Comparison of ENCODE assay signal across 1 cellular context in the genomic region with DNA sequence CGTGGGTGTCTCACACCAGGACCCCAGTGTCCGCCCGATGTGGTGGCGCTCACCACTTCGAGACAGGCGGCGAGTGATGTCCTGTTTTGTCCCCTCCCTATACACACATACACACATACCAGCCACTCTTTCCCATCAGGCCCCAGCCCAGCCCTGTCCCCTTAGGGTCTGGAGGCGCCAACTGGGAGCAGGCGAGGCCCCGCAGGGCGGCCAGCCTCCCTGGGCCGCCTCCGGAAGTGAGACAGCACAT.
TF ChIP-seq lines count a peak whose summit lies in the region.

No MANE protein-coding gene starts in this region.

TF ChIP-seq in K562, 482 proteins besides CTCF, POLR2A, EP300 and RAD21 (continued from another document and continues in another):
- TF ChIP-seq, protein P1, sequence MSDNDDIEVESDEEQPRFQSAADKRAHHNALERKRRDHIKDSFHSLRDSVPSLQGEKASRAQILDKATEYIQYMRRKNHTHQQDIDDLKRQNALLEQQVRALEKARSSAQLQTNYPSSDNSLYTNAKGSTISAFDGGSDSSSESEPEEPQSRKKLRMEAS (CRISPR knock-in tag; IDR thresholded peaks at IDR 0.05): peak; percentile 44
- TF ChIP-seq FOSL1 (tag; conservative IDR thresholded peaks at IDR 0.05): no peak
- TF ChIP-seq, protein P2, sequence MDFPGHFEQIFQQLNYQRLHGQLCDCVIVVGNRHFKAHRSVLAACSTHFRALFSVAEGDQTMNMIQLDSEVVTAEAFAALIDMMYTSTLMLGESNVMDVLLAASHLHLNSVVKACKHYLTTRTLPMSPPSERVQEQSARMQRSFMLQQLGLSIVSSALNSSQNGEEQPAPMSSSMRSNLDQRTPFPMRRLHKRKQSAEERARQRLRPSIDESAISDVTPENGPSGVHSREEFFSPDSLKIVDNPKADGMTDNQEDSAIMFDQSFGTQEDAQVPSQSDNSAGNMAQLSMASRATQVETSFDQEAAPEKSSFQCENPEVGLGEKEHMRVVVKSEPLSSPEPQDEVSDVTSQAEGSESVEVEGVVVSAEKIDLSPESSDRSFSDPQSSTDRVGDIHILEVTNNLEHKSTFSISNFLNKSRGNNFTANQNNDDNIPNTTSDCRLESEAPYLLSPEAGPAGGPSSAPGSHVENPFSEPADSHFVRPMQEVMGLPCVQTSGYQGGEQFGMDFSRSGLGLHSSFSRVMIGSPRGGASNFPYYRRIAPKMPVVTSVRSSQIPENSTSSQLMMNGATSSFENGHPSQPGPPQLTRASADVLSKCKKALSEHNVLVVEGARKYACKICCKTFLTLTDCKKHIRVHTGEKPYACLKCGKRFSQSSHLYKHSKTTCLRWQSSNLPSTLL (IDR thresholded peaks at IDR 0.05): no peak
- TF ChIP-seq ZNF354B (CRISPR knock-in tag; IDR thresholded peaks at IDR 0.05): no peak
- TF ChIP-seq CAMTA2 (CRISPR knock-in tag; conservative IDR thresholded peaks at IDR 0.05): no peak
- TF ChIP-seq ATF1 (CRISPR knock-in tag; IDR thresholded peaks at IDR 0.05): no peak
- TF ChIP-seq ATF1 (tag; IDR thresholded peaks at IDR 0.05): peak; percentile 53
- TF ChIP-seq, protein P3, sequence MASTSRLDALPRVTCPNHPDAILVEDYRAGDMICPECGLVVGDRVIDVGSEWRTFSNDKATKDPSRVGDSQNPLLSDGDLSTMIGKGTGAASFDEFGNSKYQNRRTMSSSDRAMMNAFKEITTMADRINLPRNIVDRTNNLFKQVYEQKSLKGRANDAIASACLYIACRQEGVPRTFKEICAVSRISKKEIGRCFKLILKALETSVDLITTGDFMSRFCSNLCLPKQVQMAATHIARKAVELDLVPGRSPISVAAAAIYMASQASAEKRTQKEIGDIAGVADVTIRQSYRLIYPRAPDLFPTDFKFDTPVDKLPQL (IDR thresholded peaks at IDR 0.05; ENCODE audit: extremely low read depth, insufficient read length): no peak
- peak; percentile 96 for TF ChIP-seq ETV1 (tag; conservative IDR thresholded peaks at IDR 0.05; ENCODE audit: low read depth)
- TF ChIP-seq, protein P4, sequence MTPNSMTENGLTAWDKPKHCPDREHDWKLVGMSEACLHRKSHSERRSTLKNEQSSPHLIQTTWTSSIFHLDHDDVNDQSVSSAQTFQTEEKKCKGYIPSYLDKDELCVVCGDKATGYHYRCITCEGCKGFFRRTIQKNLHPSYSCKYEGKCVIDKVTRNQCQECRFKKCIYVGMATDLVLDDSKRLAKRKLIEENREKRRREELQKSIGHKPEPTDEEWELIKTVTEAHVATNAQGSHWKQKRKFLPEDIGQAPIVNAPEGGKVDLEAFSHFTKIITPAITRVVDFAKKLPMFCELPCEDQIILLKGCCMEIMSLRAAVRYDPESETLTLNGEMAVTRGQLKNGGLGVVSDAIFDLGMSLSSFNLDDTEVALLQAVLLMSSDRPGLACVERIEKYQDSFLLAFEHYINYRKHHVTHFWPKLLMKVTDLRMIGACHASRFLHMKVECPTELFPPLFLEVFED (CRISPR knock-in tag; conservative IDR thresholded peaks at IDR 0.05): no peak
- TF ChIP-seq ZFP36 (IDR thresholded peaks at IDR 0.05; ENCODE audit: low read depth, low read length, partially characterized antibody): no peak
- TF ChIP-seq, protein P5, sequence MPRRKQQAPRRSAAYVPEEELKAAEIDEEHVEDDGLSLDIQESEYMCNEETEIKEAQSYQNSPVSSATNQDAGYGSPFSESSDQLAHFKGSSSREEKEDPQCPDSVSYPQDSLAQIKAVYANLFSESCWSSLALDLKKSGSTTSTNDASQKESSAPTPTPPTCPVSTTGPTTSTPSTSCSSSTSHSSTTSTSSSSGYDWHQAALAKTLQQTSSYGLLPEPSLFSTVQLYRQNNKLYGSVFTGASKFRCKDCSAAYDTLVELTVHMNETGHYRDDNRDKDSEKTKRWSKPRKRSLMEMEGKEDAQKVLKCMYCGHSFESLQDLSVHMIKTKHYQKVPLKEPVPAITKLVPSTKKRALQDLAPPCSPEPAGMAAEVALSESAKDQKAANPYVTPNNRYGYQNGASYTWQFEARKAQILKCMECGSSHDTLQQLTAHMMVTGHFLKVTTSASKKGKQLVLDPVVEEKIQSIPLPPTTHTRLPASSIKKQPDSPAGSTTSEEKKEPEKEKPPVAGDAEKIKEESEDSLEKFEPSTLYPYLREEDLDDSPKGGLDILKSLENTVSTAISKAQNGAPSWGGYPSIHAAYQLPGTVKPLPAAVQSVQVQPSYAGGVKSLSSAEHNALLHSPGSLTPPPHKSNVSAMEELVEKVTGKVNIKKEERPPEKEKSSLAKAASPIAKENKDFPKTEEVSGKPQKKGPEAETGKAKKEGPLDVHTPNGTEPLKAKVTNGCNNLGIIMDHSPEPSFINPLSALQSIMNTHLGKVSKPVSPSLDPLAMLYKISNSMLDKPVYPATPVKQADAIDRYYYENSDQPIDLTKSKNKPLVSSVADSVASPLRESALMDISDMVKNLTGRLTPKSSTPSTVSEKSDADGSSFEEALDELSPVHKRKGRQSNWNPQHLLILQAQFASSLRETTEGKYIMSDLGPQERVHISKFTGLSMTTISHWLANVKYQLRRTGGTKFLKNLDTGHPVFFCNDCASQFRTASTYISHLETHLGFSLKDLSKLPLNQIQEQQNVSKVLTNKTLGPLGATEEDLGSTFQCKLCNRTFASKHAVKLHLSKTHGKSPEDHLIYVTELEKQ (CRISPR knock-in tag; IDR thresholded peaks at IDR 0.05): no peak
- no peak for TF ChIP-seq FOXK1 (CRISPR knock-in tag; IDR thresholded peaks at IDR 0.05; ENCODE audit: borderline replicate concordance)
- peak; percentile 83 for TF ChIP-seq GABPB1 (CRISPR knock-in tag; IDR thresholded peaks at IDR 0.05)
- TF ChIP-seq, protein P6, sequence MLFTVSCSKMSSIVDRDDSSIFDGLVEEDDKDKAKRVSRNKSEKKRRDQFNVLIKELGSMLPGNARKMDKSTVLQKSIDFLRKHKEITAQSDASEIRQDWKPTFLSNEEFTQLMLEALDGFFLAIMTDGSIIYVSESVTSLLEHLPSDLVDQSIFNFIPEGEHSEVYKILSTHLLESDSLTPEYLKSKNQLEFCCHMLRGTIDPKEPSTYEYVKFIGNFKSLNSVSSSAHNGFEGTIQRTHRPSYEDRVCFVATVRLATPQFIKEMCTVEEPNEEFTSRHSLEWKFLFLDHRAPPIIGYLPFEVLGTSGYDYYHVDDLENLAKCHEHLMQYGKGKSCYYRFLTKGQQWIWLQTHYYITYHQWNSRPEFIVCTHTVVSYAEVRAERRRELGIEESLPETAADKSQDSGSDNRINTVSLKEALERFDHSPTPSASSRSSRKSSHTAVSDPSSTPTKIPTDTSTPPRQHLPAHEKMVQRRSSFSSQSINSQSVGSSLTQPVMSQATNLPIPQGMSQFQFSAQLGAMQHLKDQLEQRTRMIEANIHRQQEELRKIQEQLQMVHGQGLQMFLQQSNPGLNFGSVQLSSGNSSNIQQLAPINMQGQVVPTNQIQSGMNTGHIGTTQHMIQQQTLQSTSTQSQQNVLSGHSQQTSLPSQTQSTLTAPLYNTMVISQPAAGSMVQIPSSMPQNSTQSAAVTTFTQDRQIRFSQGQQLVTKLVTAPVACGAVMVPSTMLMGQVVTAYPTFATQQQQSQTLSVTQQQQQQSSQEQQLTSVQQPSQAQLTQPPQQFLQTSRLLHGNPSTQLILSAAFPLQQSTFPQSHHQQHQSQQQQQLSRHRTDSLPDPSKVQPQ (CRISPR knock-in tag; IDR thresholded peaks at IDR 0.05; ENCODE audit: borderline replicate concordance): no peak
- TF ChIP-seq ZBTB17 (CRISPR knock-in tag; IDR thresholded peaks at IDR 0.05): no peak
- TF ChIP-seq PTTG1 (tag; IDR thresholded peaks at IDR 0.05; ENCODE audit: low read depth): no peak
- TF ChIP-seq, protein P7, sequence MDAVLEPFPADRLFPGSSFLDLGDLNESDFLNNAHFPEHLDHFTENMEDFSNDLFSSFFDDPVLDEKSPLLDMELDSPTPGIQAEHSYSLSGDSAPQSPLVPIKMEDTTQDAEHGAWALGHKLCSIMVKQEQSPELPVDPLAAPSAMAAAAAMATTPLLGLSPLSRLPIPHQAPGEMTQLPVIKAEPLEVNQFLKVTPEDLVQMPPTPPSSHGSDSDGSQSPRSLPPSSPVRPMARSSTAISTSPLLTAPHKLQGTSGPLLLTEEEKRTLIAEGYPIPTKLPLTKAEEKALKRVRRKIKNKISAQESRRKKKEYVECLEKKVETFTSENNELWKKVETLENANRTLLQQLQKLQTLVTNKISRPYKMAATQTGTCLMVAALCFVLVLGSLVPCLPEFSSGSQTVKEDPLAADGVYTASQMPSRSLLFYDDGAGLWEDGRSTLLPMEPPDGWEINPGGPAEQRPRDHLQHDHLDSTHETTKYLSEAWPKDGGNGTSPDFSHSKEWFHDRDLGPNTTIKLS (IDR thresholded peaks at IDR 0.05; ENCODE audit: borderline replicate concordance, low read depth): peak; percentile 59; the same call in 1 of the 2 replicates
- TF ChIP-seq TBP (optimal IDR thresholded peaks at IDR 0.05; ENCODE audit: low read depth, low read length): no peak
- TF ChIP-seq NCOA2 (IDR thresholded peaks at IDR 0.05; ENCODE audit: partially characterized antibody in 2 of 2): no peak
- peak; percentile 69; the same call in 1 of the 2 replicates for TF ChIP-seq MYC (IDR thresholded peaks at IDR 0.05; ENCODE audit: low read depth, low read length)
- no peak for TF ChIP-seq MYC (CRISPR knock-in tag; IDR thresholded peaks at IDR 0.05; ENCODE audit: borderline replicate concordance, low read depth)
- TF ChIP-seq NCOR1 (IDR thresholded peaks at IDR 0.05): peak; percentile 36; the same call in 1 of the 2 replicates
- no peak; the same call in 1 of the 2 replicates for TF ChIP-seq LCOR (CRISPR knock-in tag; IDR thresholded peaks at IDR 0.05)
- no peak for TF ChIP-seq ZBED1 (IDR thresholded peaks at IDR 0.05)
- TF ChIP-seq POLR2AphosphoS2 (IDR thresholded peaks at IDR 0.05; ENCODE audit: low read length): no peak
- TF ChIP-seq KDM1A (IDR thresholded peaks at IDR 0.05): 0 out of 4 replicates have a peak, but pooled peaks of 1 of the 2 experiments have one; percentile 4
- no peak for TF ChIP-seq HDAC2 (IDR thresholded peaks at IDR 0.05)
- no peak for TF ChIP-seq ZNF696 (CRISPR knock-in tag; conservative IDR thresholded peaks at IDR 0.05)
- TF ChIP-seq NONO (IDR thresholded peaks at IDR 0.05; ENCODE audit: low read depth in 2 of 2, low read length in 1 of 2): peak in 1 of 2 experiments; percentile 81; a peak in 2 of 4 replicates
- TF ChIP-seq, protein P8, sequence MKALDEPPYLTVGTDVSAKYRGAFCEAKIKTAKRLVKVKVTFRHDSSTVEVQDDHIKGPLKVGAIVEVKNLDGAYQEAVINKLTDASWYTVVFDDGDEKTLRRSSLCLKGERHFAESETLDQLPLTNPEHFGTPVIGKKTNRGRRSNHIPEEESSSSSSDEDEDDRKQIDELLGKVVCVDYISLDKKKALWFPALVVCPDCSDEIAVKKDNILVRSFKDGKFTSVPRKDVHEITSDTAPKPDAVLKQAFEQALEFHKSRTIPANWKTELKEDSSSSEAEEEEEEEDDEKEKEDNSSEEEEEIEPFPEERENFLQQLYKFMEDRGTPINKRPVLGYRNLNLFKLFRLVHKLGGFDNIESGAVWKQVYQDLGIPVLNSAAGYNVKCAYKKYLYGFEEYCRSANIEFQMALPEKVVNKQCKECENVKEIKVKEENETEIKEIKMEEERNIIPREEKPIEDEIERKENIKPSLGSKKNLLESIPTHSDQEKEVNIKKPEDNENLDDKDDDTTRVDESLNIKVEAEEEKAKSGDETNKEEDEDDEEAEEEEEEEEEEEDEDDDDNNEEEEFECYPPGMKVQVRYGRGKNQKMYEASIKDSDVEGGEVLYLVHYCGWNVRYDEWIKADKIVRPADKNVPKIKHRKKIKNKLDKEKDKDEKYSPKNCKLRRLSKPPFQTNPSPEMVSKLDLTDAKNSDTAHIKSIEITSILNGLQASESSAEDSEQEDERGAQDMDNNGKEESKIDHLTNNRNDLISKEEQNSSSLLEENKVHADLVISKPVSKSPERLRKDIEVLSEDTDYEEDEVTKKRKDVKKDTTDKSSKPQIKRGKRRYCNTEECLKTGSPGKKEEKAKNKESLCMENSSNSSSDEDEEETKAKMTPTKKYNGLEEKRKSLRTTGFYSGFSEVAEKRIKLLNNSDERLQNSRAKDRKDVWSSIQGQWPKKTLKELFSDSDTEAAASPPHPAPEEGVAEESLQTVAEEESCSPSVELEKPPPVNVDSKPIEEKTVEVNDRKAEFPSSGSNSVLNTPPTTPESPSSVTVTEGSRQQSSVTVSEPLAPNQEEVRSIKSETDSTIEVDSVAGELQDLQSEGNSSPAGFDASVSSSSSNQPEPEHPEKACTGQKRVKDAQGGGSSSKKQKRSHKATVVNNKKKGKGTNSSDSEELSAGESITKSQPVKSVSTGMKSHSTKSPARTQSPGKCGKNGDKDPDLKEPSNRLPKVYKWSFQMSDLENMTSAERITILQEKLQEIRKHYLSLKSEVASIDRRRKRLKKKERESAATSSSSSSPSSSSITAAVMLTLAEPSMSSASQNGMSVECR (CRISPR knock-in tag; IDR thresholded peaks at IDR 0.05): peak; percentile 62; the same call in 1 of the 2 replicates
- no peak for TF ChIP-seq HNRNPLL (IDR thresholded peaks at IDR 0.05; ENCODE audit: low read depth, low read length, poor library complexity, severe bottlenecking)
- TF ChIP-seq, protein P9, sequence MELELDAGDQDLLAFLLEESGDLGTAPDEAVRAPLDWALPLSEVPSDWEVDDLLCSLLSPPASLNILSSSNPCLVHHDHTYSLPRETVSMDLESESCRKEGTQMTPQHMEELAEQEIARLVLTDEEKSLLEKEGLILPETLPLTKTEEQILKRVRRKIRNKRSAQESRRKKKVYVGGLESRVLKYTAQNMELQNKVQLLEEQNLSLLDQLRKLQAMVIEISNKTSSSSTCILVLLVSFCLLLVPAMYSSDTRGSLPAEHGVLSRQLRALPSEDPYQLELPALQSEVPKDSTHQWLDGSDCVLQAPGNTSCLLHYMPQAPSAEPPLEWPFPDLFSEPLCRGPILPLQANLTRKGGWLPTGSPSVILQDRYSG (tag; conservative IDR thresholded peaks at IDR 0.05; ENCODE audit: low read depth): no peak; the same call in 1 of the 2 replicates
- 0 out of 4 replicates have a peak, but pooled peaks of 1 of the 2 experiments have one; percentile 11 for TF ChIP-seq SIN3A (IDR thresholded peaks at IDR 0.05; ENCODE audit: borderline replicate concordance in 2 of 2, control insufficient read depth in 1 of 2, low read depth in 2 of 2, low read length in 2 of 2)
- TF ChIP-seq ZNF444 (CRISPR knock-in tag; IDR thresholded peaks at IDR 0.05): no peak
- no peak for TF ChIP-seq POLR3G (IDR thresholded peaks at IDR 0.05; ENCODE audit: extremely low read depth, insufficient read length, insufficient replicate concordance)
- TF ChIP-seq ZNF175 (CRISPR knock-in tag; IDR thresholded peaks at IDR 0.05; ENCODE audit: low read depth): no peak; the same call in 1 of the 2 replicates
- TF ChIP-seq HDGF (IDR thresholded peaks at IDR 0.05): 0 out of 2 replicates have a peak, but pooled peaks have one; percentile 21
- TF ChIP-seq CXXC5 (CRISPR knock-in tag; IDR thresholded peaks at IDR 0.05): peak; percentile 66
- TF ChIP-seq, protein P10, sequence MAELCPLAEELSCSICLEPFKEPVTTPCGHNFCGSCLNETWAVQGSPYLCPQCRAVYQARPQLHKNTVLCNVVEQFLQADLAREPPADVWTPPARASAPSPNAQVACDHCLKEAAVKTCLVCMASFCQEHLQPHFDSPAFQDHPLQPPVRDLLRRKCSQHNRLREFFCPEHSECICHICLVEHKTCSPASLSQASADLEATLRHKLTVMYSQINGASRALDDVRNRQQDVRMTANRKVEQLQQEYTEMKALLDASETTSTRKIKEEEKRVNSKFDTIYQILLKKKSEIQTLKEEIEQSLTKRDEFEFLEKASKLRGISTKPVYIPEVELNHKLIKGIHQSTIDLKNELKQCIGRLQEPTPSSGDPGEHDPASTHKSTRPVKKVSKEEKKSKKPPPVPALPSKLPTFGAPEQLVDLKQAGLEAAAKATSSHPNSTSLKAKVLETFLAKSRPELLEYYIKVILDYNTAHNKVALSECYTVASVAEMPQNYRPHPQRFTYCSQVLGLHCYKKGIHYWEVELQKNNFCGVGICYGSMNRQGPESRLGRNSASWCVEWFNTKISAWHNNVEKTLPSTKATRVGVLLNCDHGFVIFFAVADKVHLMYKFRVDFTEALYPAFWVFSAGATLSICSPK (IDR thresholded peaks at IDR 0.05; ENCODE audit: borderline replicate concordance): no peak
- TF ChIP-seq KDM5B (IDR thresholded peaks at IDR 0.05; ENCODE audit: insufficient replicate concordance, low read depth, low read length): peak; percentile 61
- peak; percentile 40 for TF ChIP-seq MEIS2 (IDR thresholded peaks at IDR 0.05; ENCODE audit: partially characterized antibody)
